Comparison of ENCODE assay signal across 14 cellular contexts in genomic region chr16:9966569-9967157, GRCh38.
DNase-seq lines count a peak whose midpoint lies in the region; ATAC-seq, FAIRE-seq and TF ChIP-seq lines count a peak whose summit lies in the region.
"Had no signal": no experiment of that assay in that cellular context is flagged by ENCODE, and none has a peak within 500 bp of the region (broad histone marks: within the 10 kb centered on the region; RNA-seq: fewer than 3 reads in every experiment).

No MANE protein-coding gene starts in this region.

- no peak for FAIRE-seq in bronchial epithelial cell (lab: Jason Lieb, UNC)

- no peaks in the 10 kb centered on the region for H3K4me1 ChIP-seq in psoas muscle
- H3K4me1 ChIP-seq: HAP-1 had no signal

- no peak overlapping the region for H3K27ac ChIP-seq in psoas muscle

- ATAC-seq in GM18909 (IDR thresholded peaks at IDR 0.05; ENCODE audit: poor library complexity, unreplicated experiment) (peak; percentile 48), HG03175 (IDR thresholded peaks at IDR 0.05; ENCODE audit: unreplicated experiment) (peak; percentile 77), HG03457 (IDR thresholded peaks at IDR 0.05; ENCODE audit: unreplicated experiment) (no peak), psoas muscle (no peak), Right ventricle myocardium superior (ENCODE audit: poor library complexity) (no peak)

- no peaks in the 10 kb centered on the region for H3K9me3 ChIP-seq in psoas muscle
- H3K9me3 ChIP-seq: HAP-1 had no signal

- H3K36me3 ChIP-seq in bronchial epithelial cell (ENCODE audit: control insufficient read depth, insufficient read depth, low read length): no peaks in the 10 kb centered on the region
- H3K36me3 ChIP-seq in psoas muscle (ENCODE audit: insufficient read depth in 1 of 2, low read depth in 1 of 2): no peaks in the 10 kb centered on the region
- H3K36me3 ChIP-seq: HAP-1 had no signal

- WGBS in psoas muscle, 3 donors: 71 to 82% (median 77%) methylated on average over 9 of the region's 9 CpGs

- H3K27me3 ChIP-seq in bronchial epithelial cell (ENCODE audit: control insufficient read depth, insufficient read depth, low read length) (no peaks in the 10 kb centered on the region), psoas muscle (ENCODE audit: insufficient read depth in 3 of 3, low read length in 2 of 3) (no peaks in the 10 kb centered on the region)

- CTCF ChIA-PET in GM10248 (lab: Yijun Ruan, JAX): no interaction called here

- H3K4me3 ChIP-seq in bronchial epithelial cell (ENCODE audit: low read depth, low read length): no peak overlapping the region
- H3K4me3 ChIP-seq in psoas muscle: no peak overlapping the region
- H3K4me3 ChIP-seq: HAP-1 had no signal

- peak; percentile 32 for DNase-seq in GM10248 (ENCODE audit: extremely low spot score)
- DNase-seq in bronchial epithelial cell (ENCODE audit: low read depth): peak; percentile 18
- DNase-seq in psoas muscle: no peak
- DNase-seq in Right ventricle myocardium superior: no peak
- no peak for DNase-seq in effector CD4-positive, alpha-beta T cell
- DNase-seq: activated CD8-positive, alpha-beta memory T cell treated with anti-CD3 and anti-CD28 coated beads for 24 hours; cerebellar nuclear complex; DMS53; naive B cell; OCI-M1 had no signal

- no peak for TF ChIP-seq CTCF in GM10248 (IDR thresholded peaks at IDR 0.05; ENCODE audit: control extremely low read depth, extremely low read depth, low read depth, missing control alignments)
- no peak for TF ChIP-seq CTCF in bronchial epithelial cell (IDR thresholded peaks at IDR 0.05; ENCODE audit: insufficient read depth, low read length, severe bottlenecking)
- TF ChIP-seq CTCF in psoas muscle (IDR thresholded peaks at IDR 0.05): no peak

- intact Hi-C loops in psoas muscle (cut with DNase I): no loop called here
- intact Hi-C loops in Right ventricle myocardium superior (cut with DNase I): no loop called here

- POLR2A ChIA-PET in GM10248 (lab: Yijun Ruan, JAX): no interaction called here

Comparison
In these comparisons a context has a peak if more than half of its experiments do, and no peak if none do; other contexts are left out.
1. DNase-seq: peak in GM10248 (single experiment) and bronchial epithelial cell (single experiment); none in psoas muscle (0 of 2), Right ventricle myocardium superior (single experiment) and effector CD4-positive, alpha-beta T cell (single experiment).
2. ATAC-seq: peak in GM18909 (single experiment) and HG03175 (single experiment); none in HG03457 (single experiment), psoas muscle (0 of 4) and Right ventricle myocardium superior (single experiment).